ENCODE assay signal across 8 cellular contexts in genomic region chr1:43973981-43974442, GRCh38. TPM values are rescaled to one million over a fixed set of nuclear protein-coding genes. Genes with fewer than 3 reads are reported as not detected.
DNase-seq lines count a peak whose midpoint lies in the region; ATAC-seq and TF ChIP-seq lines count a peak whose summit lies in the region.

No MANE protein-coding gene starts in this region.

- TF ChIP-seq CTCF in fibroblast of mammary gland (conservative IDR thresholded peaks at IDR 0.05; ENCODE audit: control insufficient read depth, insufficient read depth, low read depth, low read length), result no peak

- intact Hi-C loops in sciatic nerve (cut with DNase I), result no loop called here

- ATAC-seq in SK-N-SH treated with all-trans-retinoic acid at 6 μM for 48 hours, result peak; percentile 0; the same call in 2 of the 3 replicates
- no peak for ATAC-seq in sciatic nerve
- no peak for ATAC-seq in GM18520 (IDR thresholded peaks at IDR 0.05; ENCODE audit: unreplicated experiment)

- DNase-seq in SIG-M5 treated with dmso at 0.1 percent for 504 hours (lab: John Stamatoyannopoulos, UW; ENCODE audit: unreplicated experiment), result peak; percentile 41
- DNase-seq in SIG-M5 (lab: John Stamatoyannopoulos, UW), result no peak
- peak; percentile 36 for DNase-seq in fibroblast of mammary gland (ENCODE audit: low read depth)
- DNase-seq in sciatic nerve (ENCODE audit: low spot score), result peak; percentile 54
- DNase-seq in midbrain (lab: John Stamatoyannopoulos, UW), result no peak
- no peak for DNase-seq in NCI-H1436 (lab: John Stamatoyannopoulos, UW)

- peak overlapping the region; percentile 85 for H3K4me3 ChIP-seq in fibroblast of mammary gland (ENCODE audit: control insufficient read depth, low read depth, low read length)

TF ChIP-seq in SK-N-SH treated with all-trans-retinoic acid at 6 μM for 48 hours, 23 proteins besides CTCF, POLR2A, EP300 and RAD21:
- TF ChIP-seq RARB (CRISPR knock-in tag; IDR thresholded peaks at IDR 0.05) (no peak), POU6F1 (CRISPR knock-in tag; IDR thresholded peaks at IDR 0.05; ENCODE audit: borderline replicate concordance, low read depth) (no peak), SNAI2 (CRISPR knock-in tag; IDR thresholded peaks at IDR 0.05) (no peak), ZC3H10 (CRISPR knock-in tag; IDR thresholded peaks at IDR 0.05) (no peak), PATZ1 (CRISPR knock-in tag; IDR thresholded peaks at IDR 0.05; ENCODE audit: borderline replicate concordance) (no peak), TSHZ2 (CRISPR knock-in tag; IDR thresholded peaks at IDR 0.05) (no peak), ISL1 (CRISPR knock-in tag; IDR thresholded peaks at IDR 0.05) (no peak), ZNF8 (CRISPR knock-in tag; IDR thresholded peaks at IDR 0.05) (no peak), OSR1 (CRISPR knock-in tag; IDR thresholded peaks at IDR 0.05) (no peak), TOX (CRISPR knock-in tag; IDR thresholded peaks at IDR 0.05; ENCODE audit: borderline replicate concordance) (no peak), GLIS3 (CRISPR knock-in tag; IDR thresholded peaks at IDR 0.05) (no peak), ZFP30 (CRISPR knock-in tag; IDR thresholded peaks at IDR 0.05) (no peak), ZNF565 (CRISPR knock-in tag; conservative IDR thresholded peaks at IDR 0.05; ENCODE audit: low read depth) (no peak), ZNF70 (CRISPR knock-in tag; IDR thresholded peaks at IDR 0.05) (no peak), CSDC2 (CRISPR knock-in tag; IDR thresholded peaks at IDR 0.05) (no peak), ESRRG (CRISPR knock-in tag; IDR thresholded peaks at IDR 0.05) (no peak), ARNTL (CRISPR knock-in tag; IDR thresholded peaks at IDR 0.05; ENCODE audit: borderline replicate concordance, low read depth) (no peak), TCF4 (CRISPR knock-in tag; IDR thresholded peaks at IDR 0.05; ENCODE audit: borderline replicate concordance) (no peak), CSRNP3 (CRISPR knock-in tag; IDR thresholded peaks at IDR 0.05) (no peak), BACH2 (CRISPR knock-in tag; IDR thresholded peaks at IDR 0.05; ENCODE audit: borderline replicate concordance) (no peak)

RNA-seq across cellular contexts. Expression of gene ATP6V0B, which starts 0.7 kb away (rescaled TPM):
- total RNA-seq in sciatic nerve, result 79.4 TPM

RNA-seq across cellular contexts. Expression of gene DPH2, which starts 4.2 kb away (rescaled TPM):
- 12.0 TPM for total RNA-seq in sciatic nerve

RNA-seq across cellular contexts. Expression of gene B4GALT2, which starts 5.0 kb away (rescaled TPM):
- 26.5 TPM for total RNA-seq in sciatic nerve

RNA-seq across cellular contexts. Expression of gene CCDC24, which starts 17.4 kb away (rescaled TPM):
- total RNA-seq in sciatic nerve, result 5.4 TPM

RNA-seq across cellular contexts. Expression of gene IPO13, which starts 27.3 kb away (rescaled TPM):
- total RNA-seq in sciatic nerve, result 29.0 TPM

Comparison
In these comparisons a context has a peak if more than half of its experiments do, and no peak if none do; other contexts are left out.
1. DNase-seq: peak in SIG-M5 treated with dmso at 0.1 percent for 504 hours (single experiment), fibroblast of mammary gland (single experiment) and sciatic nerve (single experiment); none in SIG-M5 (single experiment), midbrain (single experiment) and NCI-H1436 (single experiment).